In genomic region chr7:139655305-139655704, GRCh38 we compare ENCODE assay signal across 1 cellular context.
TF ChIP-seq lines count a peak whose summit lies in the region.

No MANE protein-coding gene starts in this region.

TF ChIP-seq in GM12878, 131 proteins besides CTCF, POLR2A, EP300 and RAD21 (continued from another document):
- no peak for TF ChIP-seq ATF2 (IDR thresholded peaks at IDR 0.05; ENCODE audit: low read length)
- no peak for TF ChIP-seq NFYA (IDR thresholded peaks at IDR 0.05; ENCODE audit: borderline replicate concordance, low read depth, low read length)
- no peak for TF ChIP-seq NR2C1 (IDR thresholded peaks at IDR 0.05)
- TF ChIP-seq CBX3 (IDR thresholded peaks at IDR 0.05; ENCODE audit: borderline replicate concordance, low read depth) = no peak
- no peak for TF ChIP-seq SMARCA5 (IDR thresholded peaks at IDR 0.05)
- peak; percentile 90 for TF ChIP-seq SPI1 (IDR thresholded peaks at IDR 0.05; ENCODE audit: borderline replicate concordance, insufficient read depth, low read depth, low read length)
- TF ChIP-seq BACH1 (IDR thresholded peaks at IDR 0.05; ENCODE audit: borderline replicate concordance) = no peak
- TF ChIP-seq JUNB (IDR thresholded peaks at IDR 0.05) = no peak
- no peak for TF ChIP-seq SMAD1 (IDR thresholded peaks at IDR 0.05; ENCODE audit: low read depth, partially characterized antibody)
